22 cellular contexts compared by ENCODE assay signal in the genomic region with DNA sequence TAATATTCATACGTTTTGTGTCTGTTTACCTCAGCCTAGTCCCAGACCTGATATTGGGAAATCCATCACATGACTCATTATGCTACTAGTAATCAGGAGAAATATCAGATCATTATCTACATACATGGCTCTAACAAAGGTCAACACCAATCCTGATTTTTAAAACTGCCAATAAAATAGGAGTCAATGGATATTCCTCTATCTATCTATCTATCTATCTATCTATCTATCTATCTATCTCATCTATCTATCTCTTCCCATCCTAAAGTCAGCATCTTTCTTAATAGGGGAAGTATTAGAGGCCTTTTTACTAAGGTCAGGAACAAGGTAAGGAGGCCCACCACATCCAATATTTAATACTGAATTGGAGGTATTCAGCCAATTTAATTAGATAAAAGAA. TPM values are rescaled to one million over a fixed set of nuclear protein-coding genes. Genes with fewer than 3 reads are reported as not detected.
DNase-seq lines count a peak whose midpoint lies in the region; FAIRE-seq and TF ChIP-seq lines count a peak whose summit lies in the region.
"Had no signal": no experiment of that assay in that cellular context is flagged by ENCODE, and none has a peak within 500 bp of the region (broad histone marks: within the 10 kb centered on the region; RNA-seq: fewer than 3 reads in every experiment).

No MANE protein-coding gene starts in this region.

- intact Hi-C loops in MCF 10A (cut with micrococcal nuclease): loop anchor here (5.0 kb wide), 1 partner anchor 403 kb away; no protein-coding TSS in a partner anchor
- intact Hi-C loops in breast epithelium (cut with DNase I; ENCODE audit: low total_unique reads): no loop called here
- intact Hi-C loops in prostate gland (cut with DNase I): no loop called here

- H3K4me1 Mint-ChIP-seq in MCF 10A (ENCODE audit: insufficient read depth, unreplicated experiment): peaks cover 6% of the 10 kb centered on the region

- TF ChIP-seq POLR2A in breast epithelium (IDR thresholded peaks at IDR 0.05) (no peak), prostate gland (IDR thresholded peaks at IDR 0.05) (no peak)

- DNase-seq in MCF 10A (ENCODE audit: unreplicated experiment) (peak; percentile 29), breast epithelium (ENCODE audit: low spot score in 2 of 2) (no peak), bronchial epithelial cell (ENCODE audit: low read depth) (peak; percentile 22), iris pigment epithelial cell (ENCODE audit: low read depth) (peak; percentile 12), prostate gland (ENCODE audit: low spot score) (no peak), RPMI8226 (no peak)
- DNase-seq: AML-193; Caco-2; Calu3; CD4-positive, alpha-beta T cell; CD8-positive, alpha-beta T cell; DMS79 treated with DMSO at 0.1 percent for 48 hours; GF-D8 had no signal

- H3K4me3 ChIP-seq in breast epithelium: no peak overlapping the region
- no peak overlapping the region for H3K4me3 ChIP-seq in bronchial epithelial cell (ENCODE audit: low read depth, low read length)
- H3K4me3 ChIP-seq in prostate gland: no peak overlapping the region
- H3K4me3 ChIP-seq: A549; BLaER1 treated with 17β-estradiol and CSF1 and Interleukin-3, amounts not matched to agents 10 nM and 100 nM had no signal

- no peak overlapping the region for H3K27ac Mint-ChIP-seq in MCF 10A (ENCODE audit: low read depth, unreplicated experiment)
- H3K27ac Mint-ChIP-seq: B cell; CD4-positive, alpha-beta T cell; CD8-positive, alpha-beta T cell had no signal

- no peak for FAIRE-seq in bronchial epithelial cell (lab: Jason Lieb, UNC)
- FAIRE-seq: A549, D721Med, G401.6, GM12891, GM19239 had no signal

- H3K9me3 Mint-ChIP-seq in MCF 10A (ENCODE audit: unreplicated experiment): no peaks in the 10 kb centered on the region
- H3K9me3 Mint-ChIP-seq: CD4-positive, alpha-beta T cell; CD8-positive, alpha-beta T cell had no signal

- no peaks in the 10 kb centered on the region for H3K9me3 ChIP-seq in breast epithelium
- no peaks in the 10 kb centered on the region for H3K9me3 ChIP-seq in prostate gland
- H3K9me3 ChIP-seq: A549; BLaER1 treated with 17β-estradiol and CSF1 and Interleukin-3, amounts not matched to agents 10 nM and 100 nM; Caco-2 had no signal

- WGBS in prostate gland: 75% methylated on average over 1 of the region's 1 CpG

- peaks cover 0 to 11% of the 10 kb centered on the region in 2 donors for H3K27me3 ChIP-seq in breast epithelium
- H3K27me3 ChIP-seq in bronchial epithelial cell (ENCODE audit: control insufficient read depth, insufficient read depth, low read length): peaks cover 9% of the 10 kb centered on the region
- no peaks in the 10 kb centered on the region for H3K27me3 ChIP-seq in prostate gland (replicated peaks; ENCODE audit: insufficient read depth)

- no peak for TF ChIP-seq CTCF in MCF 10A (IDR thresholded peaks at IDR 0.05; ENCODE audit: unreplicated experiment)
- TF ChIP-seq CTCF in breast epithelium (IDR thresholded peaks at IDR 0.05): no peak
- no peak for TF ChIP-seq CTCF in bronchial epithelial cell (IDR thresholded peaks at IDR 0.05; ENCODE audit: insufficient read depth, low read length, severe bottlenecking)
- no peak for TF ChIP-seq CTCF in prostate gland (IDR thresholded peaks at IDR 0.05)

- H3K36me3 ChIP-seq in breast epithelium (no peaks in the 10 kb centered on the region), bronchial epithelial cell (ENCODE audit: control insufficient read depth, insufficient read depth, low read length) (no peaks in the 10 kb centered on the region), prostate gland (no peaks in the 10 kb centered on the region)
- H3K36me3 ChIP-seq: BLaER1 treated with 17β-estradiol and CSF1 and Interleukin-3, amounts not matched to agents 10 nM and 100 nM had no signal

- CTCF ChIA-PET in MCF 10A (lab: Yijun Ruan, JAX): interaction anchor here (0.9 to 1.0 kb wide), 2 partner anchors 90 to 124 kb away, joined by 3 to 4 read pairs; no protein-coding TSS in a partner anchor

- H3K36me3 Mint-ChIP-seq in MCF 10A (ENCODE audit: insufficient read depth, unreplicated experiment): peaks cover 7% of the 10 kb centered on the region
- H3K36me3 Mint-ChIP-seq: CD8-positive, alpha-beta T cell had no signal

- BruUV-seq in MCF 10A (replicated peaks; lab: Mats Ljungman, UMichigan): no TSS peak

- no peak overlapping the region for H3K4me3 Mint-ChIP-seq in MCF 10A (ENCODE audit: unreplicated experiment)
- H3K4me3 Mint-ChIP-seq: B cell; CD4-positive, alpha-beta T cell; CD8-positive, alpha-beta T cell had no signal

- POLR2A ChIA-PET in MCF 10A (lab: Yijun Ruan, JAX): no interaction called here

- H3K4me1 ChIP-seq in breast epithelium (no peaks in the 10 kb centered on the region), prostate gland (replicated peaks) (no peaks in the 10 kb centered on the region)

- peaks cover 12% of the 10 kb centered on the region for H3K27me3 Mint-ChIP-seq in MCF 10A (ENCODE audit: insufficient read depth, unreplicated experiment)

- no peak overlapping the region for H3K27ac ChIP-seq in breast epithelium
- H3K27ac ChIP-seq in prostate gland: no peak overlapping the region
- H3K27ac ChIP-seq: 22Rv1; A549; BLaER1 treated with 17β-estradiol and CSF1 and Interleukin-3, amounts not matched to agents 10 nM and 100 nM; C4-2B had no signal

RNA-seq across cellular contexts. Expression of a gene that starts 4.6 kb away (rescaled TPM):
- total RNA-seq in MCF 10A (2022) (not detected in 2 replicates), breast epithelium (under 1 TPM in 1 of 3 donors, not detected in 2; 0.73 TPM), bronchial epithelial cell (under 0.01 TPM in 1 of 2 replicates, not detected in the other), prostate gland (1 to 10 TPM in 1 of 2 donors, under 1 TPM in 1; 0.09 to 3.1 TPM)
- total RNA-seq: B cell; Caco-2; Calu3; CD4-positive, alpha-beta T cell; CD8-positive, alpha-beta T cell had no signal

Comparison
In these comparisons a context has a peak if more than half of its experiments do, and no peak if none do; other contexts are left out.
1. DNase-seq: peak in MCF 10A (single experiment), bronchial epithelial cell (single experiment) and iris pigment epithelial cell (single experiment); none in breast epithelium (0 of 2), prostate gland (single experiment) and RPMI8226 (single experiment).